ENCODE assay signal across 17 cellular contexts in genomic region chr7:79241288-79242055, GRCh38.
DNase-seq lines count a peak whose midpoint lies in the region; ATAC-seq and TF ChIP-seq lines count a peak whose summit lies in the region.
"Had no signal": no experiment of that assay in that cellular context is flagged by ENCODE, and none has a peak within 500 bp of the region (broad histone marks: within the 10 kb centered on the region; RNA-seq: fewer than 3 reads in every experiment).

No MANE protein-coding gene starts in this region.

- no peak overlapping the region for H3K27ac Mint-ChIP-seq in activated CD8-positive, alpha-beta T cell treated with anti-CD3 and anti-CD28 coated beads, Interleukin-2, amount 10 ng/mL, durations not matched to agents 7 days and 5 days

- no peaks in the 10 kb centered on the region for H3K36me3 Mint-ChIP-seq in activated CD8-positive, alpha-beta T cell treated with anti-CD3 and anti-CD28 coated beads, Interleukin-2, amount 10 ng/mL, durations not matched to agents 7 days and 5 days (ENCODE audit: low read depth)
- H3K36me3 Mint-ChIP-seq: naive thymus-derived CD8-positive, alpha-beta T cell had no signal

- no peaks in the 10 kb centered on the region for H3K4me1 ChIP-seq in transverse colon
- no peaks in the 10 kb centered on the region for H3K4me1 ChIP-seq in thyroid gland
- H3K4me1 ChIP-seq: A549, body of pancreas, left lung, right lobe of liver had no signal

- TF ChIP-seq CTCF in brain microvascular endothelial cell (IDR thresholded peaks at IDR 0.05; ENCODE audit: low read depth, low read length, missing control alignments), result no peak
- no peak for TF ChIP-seq CTCF in kidney epithelial cell (IDR thresholded peaks at IDR 0.05; ENCODE audit: insufficient read depth, low read length, poor library complexity, severe bottlenecking)
- TF ChIP-seq CTCF in transverse colon (IDR thresholded peaks at IDR 0.05), result no peak
- TF ChIP-seq CTCF in thyroid gland (IDR thresholded peaks at IDR 0.05), result no peak

- H3K4me1 Mint-ChIP-seq in activated CD8-positive, alpha-beta T cell treated with anti-CD3 and anti-CD28 coated beads, Interleukin-2, amount 10 ng/mL, durations not matched to agents 7 days and 5 days (ENCODE audit: low read depth), result no peaks in the 10 kb centered on the region

- intact Hi-C loops in transverse colon (cut with DNase I; ENCODE audit: low total_unique reads) (no loop called here), thyroid gland (cut with DNase I) (no loop called here)

- H3K27me3 Mint-ChIP-seq in activated CD8-positive, alpha-beta T cell treated with anti-CD3 and anti-CD28 coated beads, Interleukin-2, amount 10 ng/mL, durations not matched to agents 7 days and 5 days (ENCODE audit: low read depth), result no peaks in the 10 kb centered on the region

- H3K4me3 ChIP-seq in brain microvascular endothelial cell (ENCODE audit: low read depth, low read length), result no peak overlapping the region
- no peak overlapping the region for H3K4me3 ChIP-seq in kidney epithelial cell (ENCODE audit: low read depth, low read length)
- H3K4me3 ChIP-seq in transverse colon, result no peak overlapping the region
- H3K4me3 ChIP-seq in thyroid gland (replicated peaks in 1 of 3), result no peak overlapping the region
- H3K4me3 ChIP-seq: A549, body of pancreas, heart right ventricle, left lung, right lobe of liver, SK-N-MC had no signal

- 69% methylated on average over 1 of the region's 1 CpG; no CpG with 5 or more reads in 1 of the 2 donors for WGBS in transverse colon (ENCODE audit: low coverage in 1 of 2), 2 donors
- 78 to 88% methylated on average over 1 of the region's 1 CpG for WGBS in thyroid gland, 2 donors

- H3K4me3 Mint-ChIP-seq in activated CD8-positive, alpha-beta T cell treated with anti-CD3 and anti-CD28 coated beads, Interleukin-2, amount 10 ng/mL, durations not matched to agents 7 days and 5 days, result no peak overlapping the region
- H3K4me3 Mint-ChIP-seq: naive thymus-derived CD8-positive, alpha-beta T cell had no signal

- H3K9me3 Mint-ChIP-seq in activated CD8-positive, alpha-beta T cell treated with anti-CD3 and anti-CD28 coated beads, Interleukin-2, amount 10 ng/mL, durations not matched to agents 7 days and 5 days (ENCODE audit: insufficient read depth), result no peaks in the 10 kb centered on the region

- H3K36me3 ChIP-seq in brain microvascular endothelial cell (replicated peaks), result no peaks in the 10 kb centered on the region
- no peaks in the 10 kb centered on the region for H3K36me3 ChIP-seq in kidney epithelial cell (ENCODE audit: control insufficient read depth, insufficient read depth, low read length)
- no peaks in the 10 kb centered on the region for H3K36me3 ChIP-seq in transverse colon
- H3K36me3 ChIP-seq in thyroid gland, result no peaks in the 10 kb centered on the region
- H3K36me3 ChIP-seq: heart right ventricle, left lung, right lobe of liver had no signal

- TF ChIP-seq POLR2A in transverse colon (IDR thresholded peaks at IDR 0.05) (no peak), thyroid gland (IDR thresholded peaks at IDR 0.05) (no peak)

- H3K9me3 ChIP-seq in transverse colon (no peaks in the 10 kb centered on the region), thyroid gland (no peaks in the 10 kb centered on the region)
- H3K9me3 ChIP-seq: A549, body of pancreas, left lung, right lobe of liver had no signal

- in situ Hi-C loops in ACHN (cut with HindIII; ENCODE audit: low pct_ligation_motif_present, low pct_unique_long_range_greater_than_20kb, low sequenced_read_pairs) (no loop called here), brain microvascular endothelial cell (cut with HindIII; ENCODE audit: low pct_ligation_motif_present, low sequenced_read_pairs) (no loop called here), transverse colon (cut with MboI; ENCODE audit: low pct_ligation_motif_present in 1 of 4, low pct_unique_long_range_greater_than_20kb in 1 of 4, low sequenced_read_pairs in 3 of 4) (no loop called here)

- no peak for TF ChIP-seq EP300 in transverse colon (IDR thresholded peaks at IDR 0.05; ENCODE audit: low read depth)

- DNase-seq in ACHN, result peak; percentile 64
- peak; percentile 19 for DNase-seq in HS-5 (ENCODE audit: low read depth)
- peak; percentile 35 for DNase-seq in brain microvascular endothelial cell
- DNase-seq in kidney epithelial cell (ENCODE audit: low read depth), result peak; percentile 18
- no peak for DNase-seq in NCI-H345 (lab: John Stamatoyannopoulos, UW)
- DNase-seq in activated CD8-positive, alpha-beta T cell treated with anti-CD3 and anti-CD28 coated beads, Interleukin-2, amount 10 ng/mL, durations not matched to agents 7 days and 5 days, result no peak
- DNase-seq in transverse colon, result no peak
- no peak for DNase-seq in thyroid gland
- DNase-seq: activated effector memory CD4-positive, alpha-beta T cell treated with Interleukin-2 at 50 U/mL for 16 hours; body of pancreas; effector CD4-positive, alpha-beta T cell; heart right ventricle; left lung; naive thymus-derived CD8-positive, alpha-beta T cell; right lobe of liver had no signal

- POLR2A ChIA-PET in activated CD8-positive, alpha-beta T cell treated with anti-CD3 and anti-CD28 coated beads, Interleukin-2, amount 10 ng/mL, durations not matched to agents 7 days and 5 days (lab: Charles Lee), result no interaction called here

- H3K27ac ChIP-seq in brain microvascular endothelial cell (no peak overlapping the region), transverse colon (no peak overlapping the region), thyroid gland (no peak overlapping the region)
- H3K27ac ChIP-seq: A549, body of pancreas, heart right ventricle, left lung, right lobe of liver, SK-N-MC had no signal

- H3K27me3 ChIP-seq in brain microvascular endothelial cell (replicated peaks) (no peaks in the 10 kb centered on the region), kidney epithelial cell (ENCODE audit: control insufficient read depth, insufficient read depth, low read length) (no peaks in the 10 kb centered on the region), transverse colon (no peaks in the 10 kb centered on the region), thyroid gland (no peaks in the 10 kb centered on the region)
- H3K27me3 ChIP-seq: body of pancreas, heart right ventricle, left lung, right lobe of liver had no signal

- CTCF ChIA-PET in activated CD8-positive, alpha-beta T cell treated with anti-CD3 and anti-CD28 coated beads, Interleukin-2, amount 10 ng/mL, durations not matched to agents 7 days and 5 days (lab: Charles Lee), result no interaction called here

- ATAC-seq in activated CD8-positive, alpha-beta T cell treated with anti-CD3 and anti-CD28 coated beads, Interleukin-2, amount 10 ng/mL, durations not matched to agents 7 days and 5 days, result no peak
- ATAC-seq: A549; body of pancreas; heart right ventricle; left lung; naive thymus-derived CD8-positive, alpha-beta T cell; right lobe of liver had no signal

Comparison
In these comparisons a context has a peak if more than half of its experiments do, and no peak if none do; other contexts are left out.
1. DNase-seq: peak in ACHN (single experiment), HS-5 (single experiment), brain microvascular endothelial cell (single experiment) and kidney epithelial cell (single experiment); none in NCI-H345 (single experiment), activated CD8-positive, alpha-beta T cell treated with anti-CD3 and anti-CD28 coated beads, Interleukin-2, amount 10 ng/mL, durations not matched to agents 7 days and 5 days (single experiment), transverse colon (single experiment) and thyroid gland (0 of 2).